22 cellular contexts compared by ENCODE assay signal in genomic region chr4:118271788-118272187, GRCh38.
DNase-seq lines count a peak whose midpoint lies in the region; ATAC-seq, FAIRE-seq and TF ChIP-seq lines count a peak whose summit lies in the region.
"Had no signal": no experiment of that assay in that cellular context is flagged by ENCODE, and none has a peak within 500 bp of the region (broad histone marks: within the 10 kb centered on the region; RNA-seq: fewer than 3 reads in every experiment).

No MANE protein-coding gene starts in this region.

- FAIRE-seq in A549 (lab: Jason Lieb, UNC) = no peak
- no peak for FAIRE-seq in H1 (lab: Jason Lieb, UNC)
- FAIRE-seq: A204.1, D721Med, G401.6, GM12891, GM19239 had no signal

- in situ Hi-C loops in IMR-90 (cut with MboI; ENCODE audit: low sequenced_read_pairs) = loop anchor here (25.0 kb wide), 1 partner anchor 909 kb away; no protein-coding TSS in a partner anchor

- no peaks in the 10 kb centered on the region for H3K36me3 Mint-ChIP-seq in WTC11
- H3K36me3 Mint-ChIP-seq: CD8-positive, alpha-beta T cell had no signal

- TF ChIP-seq RAD21 in A549 (conservative IDR thresholded peaks at IDR 0.05 in 1 of 2, IDR thresholded peaks at IDR 0.05 in 1 of 2) = no peak
- no peak for TF ChIP-seq RAD21 in IMR-90 (IDR thresholded peaks at IDR 0.05; ENCODE audit: low read length)
- TF ChIP-seq RAD21 in H1 (IDR thresholded peaks at IDR 0.05 in 1 of 2, conservative IDR thresholded peaks at IDR 0.05 in 1 of 2; ENCODE audit: low read depth in 2 of 2, low read length in 2 of 2) = no peak

- H4K20me1 ChIP-seq in IMR-90 (ENCODE audit: insufficient read depth, low read length) (no peaks in the 10 kb centered on the region), H1 (replicated peaks in 1 of 2; ENCODE audit: control insufficient read depth in 1 of 2, insufficient read depth in 2 of 2, low read length in 2 of 2) (no peaks in the 10 kb centered on the region)
- H4K20me1 ChIP-seq: BLaER1 treated with 17β-estradiol and CSF1 and Interleukin-3, amounts not matched to agents 10 nM and 100 nM had no signal

- H2AK5ac ChIP-seq in IMR-90 (ENCODE audit: low read depth, low read length) (no peak overlapping the region), H1 (ENCODE audit: low read depth, low read length) (no peak overlapping the region)

- no peaks in the 10 kb centered on the region for H3K9me1 ChIP-seq in IMR-90 (ENCODE audit: insufficient read depth, low read length)

- H3K9ac ChIP-seq in IMR-90 (ENCODE audit: low read depth, low read length) (no peak overlapping the region), H1 (replicated peaks in 1 of 4; ENCODE audit: extremely low read depth in 1 of 4, low read depth in 3 of 4, low read length in 3 of 4) (no peak overlapping the region)
- H3K9ac ChIP-seq: BLaER1 treated with 17β-estradiol and CSF1 and Interleukin-3, amounts not matched to agents 10 nM and 100 nM had no signal

- peaks cover 8% of the 10 kb centered on the region for H3K9me3 Mint-ChIP-seq in WTC11
- H3K9me3 Mint-ChIP-seq: CD4-positive, alpha-beta T cell; CD8-positive, alpha-beta T cell had no signal

- no peak overlapping the region for H2BK12ac ChIP-seq in H1 (ENCODE audit: low read depth, low read length)

- H3K23me2 ChIP-seq in H1 (ENCODE audit: low read depth, low read length) = no peaks in the 10 kb centered on the region

- no peaks in the 10 kb centered on the region for H3K4me1 Mint-ChIP-seq in WTC11

- H2AK9ac ChIP-seq in IMR-90 (replicated peaks; ENCODE audit: low read depth, low read length, poor library complexity) = no peak overlapping the region

- TF ChIP-seq EP300 in A549 (IDR thresholded peaks at IDR 0.05) (no peak), H1 (IDR thresholded peaks at IDR 0.05; ENCODE audit: borderline replicate concordance in 1 of 2, low read depth in 2 of 2, low read length in 2 of 2) (no peak)

- WGBS in A549 (ENCODE audit: missing lambda C conversion rate) = 81% methylated on average over 2 of the region's 2 CpGs
- 100% methylated on average over 1 of the region's 2 CpGs; no CpG with 5 or more reads in 1 of the 2 experiments for WGBS in IMR-90 (ENCODE audit: extremely low coverage in 2 of 2, insufficient read length in 1 of 2), 2 experiments
- WGBS in H1 (ENCODE audit: extremely low coverage in 1 of 2, insufficient coverage in 1 of 2, insufficient read length in 1 of 2, insufficient replicate concordance in 2 of 2, low coverage in 1 of 2, low lambda C conversion rate in 2 of 2, missing lambda C conversion rate in 1 of 2), 2 experiments = 90% methylated on average over 2 of the region's 2 CpGs; no CpG with 5 or more reads in 1 of the 2 experiments

- TF ChIP-seq CTCF in A549 (IDR thresholded peaks at IDR 0.05) = no peak
- TF ChIP-seq CTCF in IMR-90 (conservative IDR thresholded peaks at IDR 0.05; ENCODE audit: low read depth, low read length) = no peak
- TF ChIP-seq CTCF in H1 (IDR thresholded peaks at IDR 0.05; ENCODE audit: control extremely low read depth in 1 of 3, insufficient read depth in 1 of 3, low read depth in 1 of 3, low read length in 3 of 3) = no peak
- TF ChIP-seq CTCF in WTC11 (IDR thresholded peaks at IDR 0.05) = no peak

- no peaks in the 10 kb centered on the region for H3K27me3 Mint-ChIP-seq in WTC11 (ENCODE audit: low read depth)

- H2BK15ac ChIP-seq in IMR-90 (ENCODE audit: low read depth, low read length) (no peak overlapping the region), H1 (ENCODE audit: low read length) (no peak overlapping the region)

- H3K4me3 ChIP-seq in A549 (no peak overlapping the region), IMR-90 (ENCODE audit: insufficient read depth, low read depth, low read length) (no peak overlapping the region), H1 (ENCODE audit: extremely low read depth in 1 of 4, insufficient read depth in 2 of 4, low read depth in 3 of 4, low read length in 4 of 4) (no peak overlapping the region)
- H3K4me3 ChIP-seq: BLaER1 treated with 17β-estradiol and CSF1 and Interleukin-3, amounts not matched to agents 10 nM and 100 nM had no signal

- no peak overlapping the region for H2BK120ac ChIP-seq in IMR-90 (ENCODE audit: low read depth, low read length)
- no peak overlapping the region for H2BK120ac ChIP-seq in H1 (replicated peaks; ENCODE audit: low read depth, low read length)

- POLR2A ChIA-PET in A549 (lab: Yijun Ruan, JAX) (no interaction called here), IMR-90 (lab: Charles Lee; ENCODE audit: unreplicated experiment) (no interaction called here), H1 (lab: Charles Lee; ENCODE audit: partially characterized antibody) (no interaction called here), WTC11 (lab: Charles Lee) (no interaction called here)

- intact Hi-C loops in IMR-90 (cut with micrococcal nuclease) = loop anchor here (2.0 kb wide), 1 partner anchor 1137 kb away; no protein-coding TSS in a partner anchor

- H3K79me2 ChIP-seq in H1 (ENCODE audit: control insufficient read depth in 1 of 2, insufficient read depth in 2 of 2, low read length in 2 of 2) = no peaks in the 10 kb centered on the region

- H3K27me3 ChIP-seq in IMR-90 (ENCODE audit: control insufficient read depth, insufficient read depth, low read length) = peaks cover 2% of the 10 kb centered on the region
- H3K27me3 ChIP-seq in H1 (replicated peaks in 1 of 4; ENCODE audit: control insufficient read depth in 3 of 4, extremely low read depth in 1 of 4, insufficient read depth in 3 of 4, low read length in 3 of 4) = no peaks in the 10 kb centered on the region
- H3K27me3 ChIP-seq: BLaER1 treated with 17β-estradiol and CSF1 and Interleukin-3, amounts not matched to agents 10 nM and 100 nM had no signal

- H2BK20ac ChIP-seq in IMR-90 (ENCODE audit: low read depth, low read length) = no peak overlapping the region
- H2BK20ac ChIP-seq in H1 (ENCODE audit: low read length) = no peak overlapping the region

- peaks cover under 1% of the 10 kb centered on the region; the same call in 1 of the 3 replicates for H3K4me1 ChIP-seq in A549
- no peaks in the 10 kb centered on the region for H3K4me1 ChIP-seq in IMR-90 (ENCODE audit: control insufficient read depth, insufficient read depth, low read length)
- no peaks in the 10 kb centered on the region for H3K4me1 ChIP-seq in H1 (replicated peaks in 1 of 4; ENCODE audit: control insufficient read depth in 3 of 4, insufficient read depth in 4 of 4, low read length in 3 of 4)

- H2AFZ ChIP-seq in IMR-90 (replicated peaks; ENCODE audit: low read length, poor library complexity) (no peak overlapping the region), H1 (ENCODE audit: low read length) (no peak overlapping the region)

- H3K4me2 ChIP-seq in A549 (no peak overlapping the region), IMR-90 (ENCODE audit: low read depth, low read length) (no peak overlapping the region), H1 (ENCODE audit: insufficient read depth in 1 of 2, low read depth in 2 of 2, low read length in 2 of 2) (no peak overlapping the region)
- H3K4me2 ChIP-seq: BLaER1 treated with 17β-estradiol and CSF1 and Interleukin-3, amounts not matched to agents 10 nM and 100 nM had no signal

- no TSS peak for BruUV-seq in IMR-90 (replicated peaks; lab: Mats Ljungman, UMichigan)

- H3K18ac ChIP-seq in IMR-90 (ENCODE audit: low read depth, low read length) (no peak overlapping the region), H1 (ENCODE audit: extremely low read depth, low read length) (no peak overlapping the region)

- H3K4me3 Mint-ChIP-seq in WTC11 = no peak overlapping the region
- H3K4me3 Mint-ChIP-seq: B cell; CD4-positive, alpha-beta T cell; CD8-positive, alpha-beta T cell had no signal

- TF ChIP-seq POLR2A in A549 (IDR thresholded peaks at IDR 0.05; ENCODE audit: low read length) = no peak
- TF ChIP-seq POLR2A in IMR-90 (IDR thresholded peaks at IDR 0.05; ENCODE audit: low read depth, low read length) = no peak
- TF ChIP-seq POLR2A in H1 (IDR thresholded peaks at IDR 0.05; ENCODE audit: control extremely low read depth in 1 of 2, low read depth in 2 of 2, low read length in 2 of 2) = no peak

- ATAC-seq in A549 (no peak), IMR-90 (ENCODE audit: low read depth) (no peak), HG02798 (IDR thresholded peaks at IDR 0.05; ENCODE audit: poor library complexity, unreplicated experiment) (no peak), WTC11 (no peak)
- ATAC-seq: CD8-positive, alpha-beta T cell had no signal

- H4K8ac ChIP-seq in IMR-90 (ENCODE audit: low read depth in 2 of 2, low read length in 2 of 2) = no peak overlapping the region
- H4K8ac ChIP-seq in H1 (ENCODE audit: extremely low read depth, insufficient read depth, low read length) = no peak overlapping the region

- H4K5ac ChIP-seq in IMR-90 (ENCODE audit: low read depth, low read length) = no peak overlapping the region
- no peak overlapping the region for H4K5ac ChIP-seq in H1 (ENCODE audit: insufficient read length, low read depth, low read length)

- H4K91ac ChIP-seq in IMR-90 (ENCODE audit: insufficient read depth, low read depth, low read length) (no peak overlapping the region), H1 (replicated peaks; ENCODE audit: insufficient read length, low read length) (no peak overlapping the region)

- H3K4ac ChIP-seq in IMR-90 (ENCODE audit: low read depth, low read length) (no peak overlapping the region), H1 (replicated peaks; ENCODE audit: insufficient read length, low read depth, low read length) (no peak overlapping the region)

- H2BK5ac ChIP-seq in IMR-90 (ENCODE audit: low read depth, low read length, poor library complexity, severe bottlenecking) (no peak overlapping the region), H1 (ENCODE audit: low read depth, low read length) (no peak overlapping the region)

- DNase-seq in A549 (ENCODE audit: low read depth in 1 of 2, low spot score in 1 of 2) (no peak), IMR-90 (no peak), H1 (ENCODE audit: low read depth in 1 of 2, low spot score in 2 of 2) (no peak), HCEC 1CT (no peak), WTC11 (ENCODE audit: low spot score) (no peak)
- DNase-seq: 8988T; AML-193; Caco-2; Calu3; CD4-positive, alpha-beta T cell; CD8-positive, alpha-beta T cell; DMS79 treated with DMSO at 0.1 percent for 48 hours; GF-D8 had no signal

- H3K56ac ChIP-seq in IMR-90 (ENCODE audit: extremely low read depth, insufficient read depth, low read length) (no peak overlapping the region), H1 (replicated peaks; ENCODE audit: insufficient read length, low read depth, low read length) (no peak overlapping the region)

- H3K27ac ChIP-seq in A549 = no peak overlapping the region
- H3K27ac ChIP-seq in IMR-90 (ENCODE audit: insufficient read depth, low read length) = no peak overlapping the region
- no peak overlapping the region for H3K27ac ChIP-seq in H1 (ENCODE audit: low read depth, low read length)
- H3K27ac ChIP-seq: BLaER1 treated with 17β-estradiol and CSF1 and Interleukin-3, amounts not matched to agents 10 nM and 100 nM; C4-2B had no signal

- H3K79me1 ChIP-seq in IMR-90 (ENCODE audit: low read depth in 1 of 2, low read length in 2 of 2) (no peaks in the 10 kb centered on the region), H1 (ENCODE audit: low read depth, low read length) (no peaks in the 10 kb centered on the region)

- H3K36me3 ChIP-seq in IMR-90 (ENCODE audit: control insufficient read depth, insufficient read depth, low read length) = no peaks in the 10 kb centered on the region
- H3K36me3 ChIP-seq in H1 (ENCODE audit: control insufficient read depth in 2 of 4, insufficient read depth in 4 of 4, low read length in 3 of 4) = no peaks in the 10 kb centered on the region
- H3K36me3 ChIP-seq: BLaER1 treated with 17β-estradiol and CSF1 and Interleukin-3, amounts not matched to agents 10 nM and 100 nM had no signal

- no peak overlapping the region for H3K27ac Mint-ChIP-seq in WTC11
- H3K27ac Mint-ChIP-seq: B cell; CD4-positive, alpha-beta T cell; CD8-positive, alpha-beta T cell had no signal

- CTCF ChIA-PET in A549 (lab: Yijun Ruan, JAX) (no interaction called here), IMR-90 (lab: Yijun Ruan, JAX) (no interaction called here), H1 (lab: Charles Lee; ENCODE audit: partially characterized antibody) (interaction anchor here (1.0 to 1.8 kb wide), 5 partner anchors 10 to 266 kb away, joined by 3 to 9 read pairs (median 3); no protein-coding TSS in a partner anchor), WTC11 (lab: Charles Lee) (no interaction called here)

- H3K14ac ChIP-seq in IMR-90 (replicated peaks; ENCODE audit: low read depth, low read length) = no peak overlapping the region
- no peak overlapping the region for H3K14ac ChIP-seq in H1 (ENCODE audit: insufficient read length)

- H3K9me3 ChIP-seq in A549 = no peaks in the 10 kb centered on the region
- H3K9me3 ChIP-seq in IMR-90 (ENCODE audit: control insufficient read depth, insufficient read depth, low read length) = no peaks in the 10 kb centered on the region
- H3K9me3 ChIP-seq in H1 (ENCODE audit: insufficient read depth in 2 of 2, low read depth in 1 of 2, low read length in 1 of 2) = no peaks in the 10 kb centered on the region; a peak in 1 of 4 replicates
- H3K9me3 ChIP-seq: Caco-2 had no signal

- dilution Hi-C loops in IMR-90 (cut with HindIII; ENCODE audit: low sequenced_read_pairs, unreplicated experiment) = no loop called here

- H3K23ac ChIP-seq in IMR-90 (ENCODE audit: low read depth, low read length) = no peak overlapping the region
- no peak overlapping the region for H3K23ac ChIP-seq in H1 (ENCODE audit: insufficient read length)
